8 cellular contexts compared by ENCODE assay signal in genomic region chr11:47715082-47715669, GRCh38. TPM values are rescaled to one million over a fixed set of nuclear protein-coding genes. Genes with fewer than 3 reads are reported as not detected.
DNase-seq lines count a peak whose midpoint lies in the region; ATAC-seq, FAIRE-seq and TF ChIP-seq lines count a peak whose summit lies in the region.

Gene AGBL2 (minus strand): TSS chr11:47715369. CDS start chr11:47714650, 719 bp downstream.

- no peak for TF ChIP-seq EP300 in HepG2 (IDR thresholded peaks at IDR 0.05; ENCODE audit: low read depth in 2 of 2, low read length in 2 of 2)
- no peak for TF ChIP-seq EP300 in HepG2 (CRISPR knock-in tag; IDR thresholded peaks at IDR 0.05; ENCODE audit: borderline replicate concordance)

- ATAC-seq in GM18868 (IDR thresholded peaks at IDR 0.05; ENCODE audit: unreplicated experiment) (peak; percentile 99), HG03097 (IDR thresholded peaks at IDR 0.05; ENCODE audit: low FRiP score, unreplicated experiment) (peak; percentile 91), HepG2 (peak; percentile 96)

- H2AFZ ChIP-seq in ACC112 (ENCODE audit: low read length, unreplicated experiment) = peak within 1 kb of the TSS; percentile 67
- H2AFZ ChIP-seq in HepG2 (ENCODE audit: low read length) = peak within 1 kb of the TSS; percentile 59

- CTCF ChIA-PET in HepG2 (lab: Yijun Ruan, JAX; ENCODE audit: low intra/inter-chr PET ratio, low total read pairs) = no interaction called here

- 0% methylated on average over 1 of the region's 35 CpGs for WGBS in HepG2 (ENCODE audit: low lambda C conversion rate)

- H3K79me2 ChIP-seq in ACC112 (ENCODE audit: control insufficient read depth, insufficient read depth, low read length, unreplicated experiment) (no peaks in the 10 kb centered on the region), HepG2 (ENCODE audit: insufficient read depth, low read length) (no peaks in the 10 kb centered on the region)

- peak within 1 kb of the TSS; percentile 76 for H3K9ac ChIP-seq in HepG2 (ENCODE audit: insufficient read depth, low read depth, low read length)

- H3K4me3 ChIP-seq in ACC112 (ENCODE audit: low read depth, low read length) = peak within 1 kb of the TSS; percentile 92
- H3K4me3 ChIP-seq in HepG2 (replicated peaks in 1 of 3; ENCODE audit: insufficient read depth in 1 of 3, low read depth in 2 of 3, low read length in 3 of 3) = peak within 1 kb of the TSS; percentile 78 to 84 (median 78)

- no TSS peak for BruUV-seq in HepG2 (replicated peaks; lab: Mats Ljungman, UMichigan)

- no peak for FAIRE-seq in HepG2 (lab: Jason Lieb, UNC)

- H3K27me3 ChIP-seq in ACC112 (ENCODE audit: insufficient read depth, low read length) (no peaks in the 10 kb centered on the region), HepG2 (ENCODE audit: control insufficient read depth in 1 of 2, insufficient read depth in 2 of 2, low read length in 2 of 2) (no peaks in the 10 kb centered on the region)

- TF ChIP-seq CTCF in HepG2 (CRISPR knock-in tag; IDR thresholded peaks at IDR 0.05) = no peak

- peak within 1 kb of the TSS; percentile 97 for H3K4me2 ChIP-seq in HepG2 (ENCODE audit: low read depth, low read length)

- TF ChIP-seq RAD21 in HepG2 (CRISPR knock-in tag; IDR thresholded peaks at IDR 0.05) = no peak

- POLR2A ChIA-PET in HepG2 (lab: Yijun Ruan, JAX) = interaction anchor here (0.5 to 2.5 kb wide), 11 partner anchors 9 to 76 kb away, joined by 3 to 40 read pairs (median 4); partner anchors contain the start of gene FNBP4

- DNase-seq in NCI-H345 treated with DMSO at 0.1 percent for 48 hours (lab: John Stamatoyannopoulos, UW; ENCODE audit: unreplicated experiment) (peak; percentile 52), dermis blood vessel endothelial cell (peak; percentile 43), HepG2 (ENCODE audit: low spot score) (peak; percentile 68)
- peak; percentile 79 for DNase-seq in activated CD4-positive, alpha-beta T cell treated with anti-CD3 and anti-CD28 coated beads, Interleukin-2, amount 50 U/mL, for 1 hour
- DNase-seq in stimulated activated CD4-positive, alpha-beta T cell treated with anti-CD3 and anti-CD28 coated beads, Interleukin-4, amount 100 ng/mL, for 24 hours = peak; percentile 83

- H4K20me1 ChIP-seq in HepG2 (ENCODE audit: insufficient read depth, low read length) = no peaks in the 10 kb centered on the region

- in situ Hi-C loops in HepG2 (cut with HindIII; ENCODE audit: extremely low pct_ligation_motif_present, low pct_unique_long_range_greater_than_20kb) = no loop called here

- no peaks in the 10 kb centered on the region for H3K9me3 ChIP-seq in HepG2 (ENCODE audit: low read length)

- H3K4me1 ChIP-seq in ACC112 (ENCODE audit: control insufficient read depth, insufficient read depth, low read length, unreplicated experiment) (peaks cover 8% of the 10 kb centered on the region), HepG2 (ENCODE audit: insufficient read depth, low read length) (peaks cover 22% of the 10 kb centered on the region)

- intact Hi-C loops in HepG2 (cut with micrococcal nuclease; ENCODE audit: unreplicated experiment) = no loop called here

- H3K36me3 ChIP-seq in ACC112 (ENCODE audit: insufficient read depth, low read length) = peaks cover 24% of the 10 kb centered on the region
- peaks cover 3 to 24% of the 10 kb centered on the region in 2 experiments for H3K36me3 ChIP-seq in HepG2 (replicated peaks in 1 of 2; ENCODE audit: control insufficient read depth in 1 of 2, insufficient read depth in 2 of 2, low read length in 2 of 2)

- peak within 1 kb of the TSS; percentile 60 for H3K27ac ChIP-seq in ACC112 (ENCODE audit: low read depth, low read length)
- H3K27ac ChIP-seq in HepG2 (ENCODE audit: extremely low read length, insufficient read depth, low read length) = peak within 1 kb of the TSS; percentile 55

- peak; percentile 35 to 96; a peak in 3 of 4 replicates for TF ChIP-seq POLR2A in HepG2 (IDR thresholded peaks at IDR 0.05; ENCODE audit: insufficient read depth in 1 of 2, low read depth in 2 of 2, low read length in 2 of 2)

TF ChIP-seq in HepG2, 621 proteins besides CTCF, POLR2A, EP300 and RAD21 (continues in another document):
- no peak for TF ChIP-seq ZFP36 (IDR thresholded peaks at IDR 0.05; ENCODE audit: borderline replicate concordance, low read depth, low read length, partially characterized antibody)
- peak; percentile 45; the same call in 1 of the 2 replicates for TF ChIP-seq GLI4 (CRISPR knock-in tag; IDR thresholded peaks at IDR 0.05; ENCODE audit: borderline replicate concordance)
- no peak for TF ChIP-seq GZF1 (CRISPR knock-in tag; IDR thresholded peaks at IDR 0.05)
- no peak for TF ChIP-seq ZSCAN12 (CRISPR knock-in tag; IDR thresholded peaks at IDR 0.05)
- TF ChIP-seq SALL1 (CRISPR knock-in tag; IDR thresholded peaks at IDR 0.05) = peak; percentile 70; the same call in 1 of the 2 replicates
- no peak for TF ChIP-seq ZFYVE20 (CRISPR knock-in tag; IDR thresholded peaks at IDR 0.05; ENCODE audit: borderline replicate concordance, low read depth)
- TF ChIP-seq ARNTL (CRISPR knock-in tag; IDR thresholded peaks at IDR 0.05) = 0 out of 2 replicates have a peak, but pooled peaks have one; percentile 20
- no peak for TF ChIP-seq DMTF1 (CRISPR knock-in tag; IDR thresholded peaks at IDR 0.05)
- TF ChIP-seq HNRNPLL (IDR thresholded peaks at IDR 0.05; ENCODE audit: low read depth, low read length, poor library complexity, severe bottlenecking) = peak; percentile 73
- 0 out of 2 replicates have a peak, but pooled peaks have one; percentile 33 for TF ChIP-seq KLF6 (CRISPR knock-in tag; IDR thresholded peaks at IDR 0.05)
- TF ChIP-seq ZGPAT (CRISPR knock-in tag; IDR thresholded peaks at IDR 0.05) = peak; percentile 60; the same call in 1 of the 2 replicates
- no peak for TF ChIP-seq ATF7-NPFF (CRISPR knock-in tag; IDR thresholded peaks at IDR 0.05; ENCODE audit: low read depth)
- TF ChIP-seq KLF16 (CRISPR knock-in tag; IDR thresholded peaks at IDR 0.05) = peak in 1 of 2 experiments; percentile 80; a peak in 1 of 4 replicates
- no peak for TF ChIP-seq ZFAT (CRISPR knock-in tag; conservative IDR thresholded peaks at IDR 0.05)
- TF ChIP-seq NCOA2 (CRISPR knock-in tag; IDR thresholded peaks at IDR 0.05) = no peak

RNA-seq across cellular contexts. Expression of gene AGBL2, which starts in this region (rescaled TPM):
- 0.17 and 0.23 TPM in 2 replicates for total RNA-seq in dermis blood vessel endothelial cell
- 0.67 and 1.6 TPM in 2 replicates for total RNA-seq in HepG2 (2016; rRNA removed; fragmentation: Illumina TruSeq; extraction: Trizol)
- 1.1 and 1.4 TPM in 2 replicates for total RNA-seq in HepG2 (2016; cell fraction: cytosol; rRNA removed; fragmentation: Illumina TruSeq; extraction: Trizol; ENCODE audit: low read depth)
- 0.56 and 2.4 TPM in 2 replicates for total RNA-seq in HepG2 (2016; cell fraction: insoluble cytoplasmic fraction; rRNA removed; fragmentation: Illumina TruSeq; extraction: Trizol)
- total RNA-seq in HepG2 (2016; cell fraction: membrane; rRNA removed; fragmentation: Illumina TruSeq; extraction: Trizol) = 1.1 and 2.4 TPM in 2 replicates
- total RNA-seq in HepG2 (2016; cell fraction: nucleus; rRNA removed; fragmentation: Illumina TruSeq; extraction: Trizol) = 3.0 and 3.7 TPM in 2 replicates
- polyA plus RNA-seq in HepG2 (2011; rRNA removed) = 5.7 and 6.7 TPM in 2 replicates
- 1.2 and 1.6 TPM in 2 replicates for polyA plus RNA-seq in HepG2 (2011; cell fraction: cytosol; rRNA removed)
- polyA plus RNA-seq in HepG2 (2011; cell fraction: nucleus; rRNA removed) = 16.0 and 24.7 TPM in 2 replicates
- polyA plus RNA-seq in HepG2 (2012) = 1.6 and 2.1 TPM in 2 replicates
- 0.08 and 0.57 TPM in 2 replicates for polyA plus RNA-seq in HepG2 (2016; cell fraction: cytosol; fragmentation: Illumina TruSeq; extraction: Trizol; ENCODE audit: low read depth)
- polyA plus RNA-seq in HepG2 (2016; cell fraction: insoluble cytoplasmic fraction; fragmentation: Illumina TruSeq; extraction: Trizol; ENCODE audit: low read depth) = 0.80 and 1.1 TPM in 2 replicates
- 0.43 and 0.99 TPM in 2 replicates for polyA plus RNA-seq in HepG2 (2016; cell fraction: membrane; fragmentation: Illumina TruSeq; extraction: Trizol; ENCODE audit: low read depth)
- polyA plus RNA-seq in HepG2 (2016; cell fraction: nucleus; fragmentation: Illumina TruSeq; extraction: Trizol; ENCODE audit: insufficient read depth, low read depth) = 10.3 and 15.4 TPM in 2 replicates
- 3.9 and 7.2 TPM in 2 replicates for polyA minus RNA-seq in HepG2 (2011; rRNA and poly(A)+ RNA removed; ENCODE audit: low replicate concordance)
- polyA minus RNA-seq in HepG2 (2011; cell fraction: cytosol; rRNA and poly(A)+ RNA removed) = 0.59 and 2.4 TPM in 2 replicates
- 8.0 and 8.6 TPM in 2 replicates for polyA minus RNA-seq in HepG2 (2011; cell fraction: nucleus; rRNA and poly(A)+ RNA removed)

Comparison
In these comparisons a context has a peak if more than half of its experiments do, and no peak if none do; other contexts are left out.
1. Peak in every context shown above with its lines: DNase-seq, ATAC-seq, H3K4me3 ChIP-seq and H3K27ac ChIP-seq.
2. Peak in DNase-seq in dermis blood vessel endothelial cell; RNA of the gene not detected or under 1 TPM.